Comparison of ENCODE assay signal across 10 cellular contexts in genomic region chrX:153411988-153412574, GRCh38. TPM values are rescaled to one million over a fixed set of nuclear protein-coding genes. Genes with fewer than 3 reads are reported as not detected.
A peak's percentile ranks its signal among the peaks of the same experiment; 100 is the strongest.
DNase-seq lines count a peak whose midpoint lies in the region; ATAC-seq, FAIRE-seq and TF ChIP-seq lines count a peak whose summit lies in the region.
"Had no signal": no experiment of that assay in that cellular context is flagged by ENCODE, and none has a peak within 500 bp of the region (broad histone marks: within the 10 kb centered on the region; RNA-seq: fewer than 3 reads in every experiment).

No MANE protein-coding gene starts in this region.

- no peaks in the 10 kb centered on the region for H3K27me3 ChIP-seq in right atrium auricular region
- H3K27me3 ChIP-seq in subcutaneous abdominal adipose tissue (ENCODE audit: control insufficient read depth in 5 of 5, insufficient read depth in 4 of 5, low read length in 5 of 5) = peaks cover 0 to 18% (median 4%) of the 10 kb centered on the region in 5 donors

- FAIRE-seq in urothelium cell line (lab: Jason Lieb, UNC) = no peak

- H3K27ac Mint-ChIP-seq in activated T-cell treated with anti-CD3 and anti-CD28 coated beads, Interleukin-2, amount 50 U/mL, for 24 hours = no peak overlapping the region
- no peak overlapping the region for H3K27ac Mint-ChIP-seq in T-cell

- H3K4me1 ChIP-seq in right atrium auricular region (peaks cover 0 to 7% of the 10 kb centered on the region in 2 donors), subcutaneous abdominal adipose tissue (ENCODE audit: control insufficient read depth in 5 of 5, insufficient read depth in 5 of 5, low read length in 5 of 5) (peaks cover 7 to 62% (median 56%) of the 10 kb centered on the region in 5 donors)

- no peaks in the 10 kb centered on the region for H3K9me3 Mint-ChIP-seq in activated T-cell treated with anti-CD3 and anti-CD28 coated beads, Interleukin-2, amount 50 U/mL, for 24 hours
- H3K9me3 Mint-ChIP-seq in T-cell = no peaks in the 10 kb centered on the region

- H3K4me1 Mint-ChIP-seq in activated T-cell treated with anti-CD3 and anti-CD28 coated beads, Interleukin-2, amount 50 U/mL, for 24 hours (ENCODE audit: low read depth) = peaks cover 11% of the 10 kb centered on the region
- peaks cover 11 to 14% (median 12%) of the 10 kb centered on the region in 3 donors for H3K4me1 Mint-ChIP-seq in T-cell

- peak overlapping the region; percentile 71 for H3K4me3 Mint-ChIP-seq in activated T-cell treated with anti-CD3 and anti-CD28 coated beads, Interleukin-2, amount 50 U/mL, for 24 hours
- peak overlapping the region; percentile 66 to 76 (median 75) for H3K4me3 Mint-ChIP-seq in T-cell

- H3K36me3 Mint-ChIP-seq in activated T-cell treated with anti-CD3 and anti-CD28 coated beads, Interleukin-2, amount 50 U/mL, for 24 hours (ENCODE audit: low read depth) = no peaks in the 10 kb centered on the region
- no peaks in the 10 kb centered on the region for H3K36me3 Mint-ChIP-seq in T-cell

- H3K9me3 ChIP-seq in right atrium auricular region = no peaks in the 10 kb centered on the region
- H3K9me3 ChIP-seq in subcutaneous abdominal adipose tissue (ENCODE audit: control insufficient read depth in 5 of 5, low read length in 5 of 5) = no peaks in the 10 kb centered on the region

- CTCF ChIA-PET in T-cell (lab: Charles Lee) = no interaction called here

- H3K36me3 ChIP-seq in right atrium auricular region = no peaks in the 10 kb centered on the region
- no peaks in the 10 kb centered on the region for H3K36me3 ChIP-seq in subcutaneous abdominal adipose tissue (ENCODE audit: control insufficient read depth in 5 of 5, insufficient read depth in 5 of 5, low read length in 5 of 5)

- POLR2A ChIA-PET in T-cell (lab: Charles Lee) = interaction anchor here in 1 of 2 donors (0.5 kb wide), 1 partner anchor 59 kb away, joined by 7 read pairs; no protein-coding TSS in a partner anchor

- peak overlapping the region; percentile 46 to 53 for H3K4me3 ChIP-seq in right atrium auricular region
- H3K4me3 ChIP-seq in subcutaneous abdominal adipose tissue (ENCODE audit: low read depth in 1 of 5, low read length in 5 of 5) = peak overlapping the region; percentile 51 to 63 (median 62)

- H3K9ac ChIP-seq in subcutaneous abdominal adipose tissue (ENCODE audit: low read length in 5 of 5) = peak overlapping the region in 4 of 5 donors; percentile 24 to 64 (median 48)

- no peak for ATAC-seq in T-cell (replicated peaks in 1 of 4)

- H3K27me3 Mint-ChIP-seq in activated T-cell treated with anti-CD3 and anti-CD28 coated beads, Interleukin-2, amount 50 U/mL, for 24 hours = peaks cover 21% of the 10 kb centered on the region
- H3K27me3 Mint-ChIP-seq in T-cell = peaks cover 2 to 8% of the 10 kb centered on the region in 2 donors

- H3K27ac ChIP-seq in right atrium auricular region = no peak overlapping the region
- H3K27ac ChIP-seq in subcutaneous abdominal adipose tissue (ENCODE audit: low read depth, low read length) = no peak overlapping the region

- no peak for DNase-seq in activated T-cell treated with anti-CD3 and anti-CD28 coated beads, Interleukin-2, amount 50 U/mL, for 24 hours
- DNase-seq in activated T-cell treated with anti-CD3 and anti-CD28 coated beads for 4 hours = no peak
- no peak for DNase-seq in T-cell
- DNase-seq in right atrium auricular region (ENCODE audit: low spot score) = no peak
- DNase-seq in NOMO-1 treated with dmso at 0.1 percent for 144 hours (lab: John Stamatoyannopoulos, UW; ENCODE audit: unreplicated experiment) = no peak
- no peak for DNase-seq in urothelium cell line (ENCODE audit: low spot score)
- no peak for DNase-seq in DMS153 (lab: John Stamatoyannopoulos, UW)
- DNase-seq: COR-L47 had no signal

- no peak for TF ChIP-seq CTCF in right atrium auricular region (IDR thresholded peaks at IDR 0.05)

RNA-seq across cellular contexts. Expression of gene ZFP92, which starts 0.8 kb away (rescaled TPM):
- total RNA-seq in T-cell (1 to 10 TPM in 3 of 5 donors, under 1 TPM in 2; 0.60 to 1.4 (median 1.2) TPM), right atrium auricular region (1 to 10 TPM in 1 of 2 donors, under 1 TPM in 1; 0.85 to 1.6 TPM)

RNA-seq across cellular contexts. Expression of gene PNMA6E, which starts 10.9 kb away (rescaled TPM):
- total RNA-seq in T-cell (not detected), right atrium auricular region (not detected)
- total RNA-seq: lung microvascular endothelial cell had no signal

RNA-seq across cellular contexts. Expression of gene TREX2, which starts 33.8 kb away (rescaled TPM):
- total RNA-seq in T-cell (1 to 10 TPM; 2.4 to 6.3 (median 5.4) TPM), right atrium auricular region (under 1 TPM in 1 of 2 donors, not detected in 1; 0.94 TPM)

RNA-seq across cellular contexts. Expression of gene HAUS7, which starts 58.3 kb away (rescaled TPM):
- total RNA-seq in T-cell (10 to 100 TPM; 30.7 to 58.4 (median 48.6) TPM), right atrium auricular region (10 to 100 TPM; 10.5 to 15.9 TPM)
